In genomic region chr11:110453684-110454354, GRCh38 we compare ENCODE assay signal across 1 cellular context.
TF ChIP-seq lines count a peak whose summit lies in the region.

No MANE protein-coding gene starts in this region.

TF ChIP-seq in GM12878, 131 proteins besides CTCF, POLR2A, EP300 and RAD21 (continued from another document):
- TF ChIP-seq, protein P1, sequence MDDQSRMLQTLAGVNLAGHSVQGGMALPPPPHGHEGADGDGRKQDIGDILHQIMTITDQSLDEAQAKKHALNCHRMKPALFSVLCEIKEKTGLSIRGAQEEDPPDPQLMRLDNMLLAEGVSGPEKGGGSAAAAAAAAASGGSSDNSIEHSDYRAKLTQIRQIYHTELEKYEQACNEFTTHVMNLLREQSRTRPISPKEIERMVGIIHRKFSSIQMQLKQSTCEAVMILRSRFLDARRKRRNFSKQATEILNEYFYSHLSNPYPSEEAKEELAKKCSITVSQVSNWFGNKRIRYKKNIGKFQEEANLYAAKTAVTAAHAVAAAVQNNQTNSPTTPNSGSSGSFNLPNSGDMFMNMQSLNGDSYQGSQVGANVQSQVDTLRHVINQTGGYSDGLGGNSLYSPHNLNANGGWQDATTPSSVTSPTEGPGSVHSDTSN (IDR thresholded peaks at IDR 0.05; ENCODE audit: insufficient replicate concordance, low read depth, low read length), result no peak
- peak; percentile 35; the same call in 1 of the 2 replicates for TF ChIP-seq CREM (IDR thresholded peaks at IDR 0.05; ENCODE audit: low read depth)
- TF ChIP-seq RB1 (IDR thresholded peaks at IDR 0.05; ENCODE audit: borderline replicate concordance), result no peak
- 0 out of 2 replicates have a peak, but pooled peaks have one; percentile 36 for TF ChIP-seq ZNF217 (IDR thresholded peaks at IDR 0.05)
- no peak for TF ChIP-seq SKIL (IDR thresholded peaks at IDR 0.05; ENCODE audit: low read depth, poor library complexity, severe bottlenecking)
- no peak for TF ChIP-seq HDAC6 (IDR thresholded peaks at IDR 0.05; ENCODE audit: unreplicated experiment)
- TF ChIP-seq IRF4 (IDR thresholded peaks at IDR 0.05; ENCODE audit: low read depth, low read length), result peak; percentile 52; the same call in 1 of the 2 replicates
- no peak for TF ChIP-seq MEF2A (IDR thresholded peaks at IDR 0.05; ENCODE audit: insufficient read depth, low read depth, low read length)
- no peak for TF ChIP-seq NR2F1 (conservative IDR thresholded peaks at IDR 0.05)
- peak; percentile 86 for TF ChIP-seq JUNB (IDR thresholded peaks at IDR 0.05)
- no peak for TF ChIP-seq ZBTB11 (CRISPR knock-in tag; IDR thresholded peaks at IDR 0.05)
- peak; percentile 62 for TF ChIP-seq NFIC (IDR thresholded peaks at IDR 0.05; ENCODE audit: low read depth, low read length)
- no peak for TF ChIP-seq MXI1 (IDR thresholded peaks at IDR 0.05; ENCODE audit: low read depth, low read length)
- no peak for TF ChIP-seq DPF2 (IDR thresholded peaks at IDR 0.05)
- no peak for TF ChIP-seq ELK1 (IDR thresholded peaks at IDR 0.05; ENCODE audit: low read depth, low read length)
- no peak for TF ChIP-seq MEF2B (IDR thresholded peaks at IDR 0.05; ENCODE audit: partially characterized antibody, poor library complexity, severe bottlenecking)
- TF ChIP-seq TBL1XR1 (IDR thresholded peaks at IDR 0.05; ENCODE audit: low read depth, low read length), result no peak
- no peak for TF ChIP-seq CEBPB (IDR thresholded peaks at IDR 0.05; ENCODE audit: borderline replicate concordance in 1 of 2, low read depth in 2 of 2, low read length in 2 of 2)
- TF ChIP-seq, protein P2, sequence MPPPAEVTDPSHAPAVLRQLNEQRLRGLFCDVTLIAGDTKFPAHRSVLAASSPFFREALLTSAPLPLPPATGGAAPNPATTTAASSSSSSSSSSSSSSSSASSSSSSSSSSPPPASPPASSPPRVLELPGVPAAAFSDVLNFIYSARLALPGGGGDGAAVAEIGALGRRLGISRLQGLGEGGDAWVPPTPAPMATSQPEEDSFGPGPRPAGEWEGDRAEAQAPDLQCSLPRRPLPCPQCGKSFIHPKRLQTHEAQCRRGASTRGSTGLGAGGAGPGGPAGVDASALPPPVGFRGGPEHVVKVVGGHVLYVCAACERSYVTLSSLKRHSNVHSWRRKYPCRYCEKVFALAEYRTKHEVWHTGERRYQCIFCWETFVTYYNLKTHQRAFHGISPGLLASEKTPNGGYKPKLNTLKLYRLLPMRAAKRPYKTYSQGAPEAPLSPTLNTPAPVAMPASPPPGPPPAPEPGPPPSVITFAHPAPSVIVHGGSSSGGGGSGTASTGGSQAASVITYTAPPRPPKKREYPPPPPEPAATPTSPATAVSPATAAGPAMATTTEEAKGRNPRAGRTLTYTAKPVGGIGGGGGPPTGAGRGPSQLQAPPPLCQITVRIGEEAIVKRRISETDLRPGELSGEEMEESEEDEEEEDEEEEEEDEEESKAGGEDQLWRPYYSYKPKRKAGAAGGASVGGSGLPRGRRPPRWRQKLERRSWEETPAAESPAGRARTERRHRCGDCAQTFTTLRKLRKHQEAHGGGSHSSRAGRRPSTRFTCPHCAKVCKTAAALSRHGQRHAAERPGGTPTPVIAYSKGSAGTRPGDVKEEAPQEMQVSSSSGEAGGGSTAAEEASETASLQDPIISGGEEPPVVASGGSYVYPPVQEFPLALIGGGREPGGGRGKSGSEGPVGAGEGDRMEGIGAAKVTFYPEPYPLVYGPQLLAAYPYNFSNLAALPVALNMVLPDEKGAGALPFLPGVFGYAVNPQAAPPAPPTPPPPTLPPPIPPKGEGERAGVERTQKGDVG (CRISPR knock-in tag; IDR thresholded peaks at IDR 0.05), result no peak
- TF ChIP-seq SIX5 (IDR thresholded peaks at IDR 0.05; ENCODE audit: low read depth, low read length, severe bottlenecking), result no peak
- TF ChIP-seq RUNX3 (IDR thresholded peaks at IDR 0.05; ENCODE audit: low read length), result peak; percentile 69
- TF ChIP-seq TCF12 (IDR thresholded peaks at IDR 0.05; ENCODE audit: low read depth, low read length), result no peak
- peak; percentile 26; the same call in 1 of the 2 replicates for TF ChIP-seq JUND (IDR thresholded peaks at IDR 0.05; ENCODE audit: low read depth, low read length)
- TF ChIP-seq, protein P3, sequence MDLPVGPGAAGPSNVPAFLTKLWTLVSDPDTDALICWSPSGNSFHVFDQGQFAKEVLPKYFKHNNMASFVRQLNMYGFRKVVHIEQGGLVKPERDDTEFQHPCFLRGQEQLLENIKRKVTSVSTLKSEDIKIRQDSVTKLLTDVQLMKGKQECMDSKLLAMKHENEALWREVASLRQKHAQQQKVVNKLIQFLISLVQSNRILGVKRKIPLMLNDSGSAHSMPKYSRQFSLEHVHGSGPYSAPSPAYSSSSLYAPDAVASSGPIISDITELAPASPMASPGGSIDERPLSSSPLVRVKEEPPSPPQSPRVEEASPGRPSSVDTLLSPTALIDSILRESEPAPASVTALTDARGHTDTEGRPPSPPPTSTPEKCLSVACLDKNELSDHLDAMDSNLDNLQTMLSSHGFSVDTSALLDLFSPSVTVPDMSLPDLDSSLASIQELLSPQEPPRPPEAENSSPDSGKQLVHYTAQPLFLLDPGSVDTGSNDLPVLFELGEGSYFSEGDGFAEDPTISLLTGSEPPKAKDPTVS (IDR thresholded peaks at IDR 0.05; ENCODE audit: low read depth, low read length), result no peak
- no peak for TF ChIP-seq SPI1 (IDR thresholded peaks at IDR 0.05; ENCODE audit: borderline replicate concordance, insufficient read depth, low read depth, low read length)
- TF ChIP-seq, protein P4, sequence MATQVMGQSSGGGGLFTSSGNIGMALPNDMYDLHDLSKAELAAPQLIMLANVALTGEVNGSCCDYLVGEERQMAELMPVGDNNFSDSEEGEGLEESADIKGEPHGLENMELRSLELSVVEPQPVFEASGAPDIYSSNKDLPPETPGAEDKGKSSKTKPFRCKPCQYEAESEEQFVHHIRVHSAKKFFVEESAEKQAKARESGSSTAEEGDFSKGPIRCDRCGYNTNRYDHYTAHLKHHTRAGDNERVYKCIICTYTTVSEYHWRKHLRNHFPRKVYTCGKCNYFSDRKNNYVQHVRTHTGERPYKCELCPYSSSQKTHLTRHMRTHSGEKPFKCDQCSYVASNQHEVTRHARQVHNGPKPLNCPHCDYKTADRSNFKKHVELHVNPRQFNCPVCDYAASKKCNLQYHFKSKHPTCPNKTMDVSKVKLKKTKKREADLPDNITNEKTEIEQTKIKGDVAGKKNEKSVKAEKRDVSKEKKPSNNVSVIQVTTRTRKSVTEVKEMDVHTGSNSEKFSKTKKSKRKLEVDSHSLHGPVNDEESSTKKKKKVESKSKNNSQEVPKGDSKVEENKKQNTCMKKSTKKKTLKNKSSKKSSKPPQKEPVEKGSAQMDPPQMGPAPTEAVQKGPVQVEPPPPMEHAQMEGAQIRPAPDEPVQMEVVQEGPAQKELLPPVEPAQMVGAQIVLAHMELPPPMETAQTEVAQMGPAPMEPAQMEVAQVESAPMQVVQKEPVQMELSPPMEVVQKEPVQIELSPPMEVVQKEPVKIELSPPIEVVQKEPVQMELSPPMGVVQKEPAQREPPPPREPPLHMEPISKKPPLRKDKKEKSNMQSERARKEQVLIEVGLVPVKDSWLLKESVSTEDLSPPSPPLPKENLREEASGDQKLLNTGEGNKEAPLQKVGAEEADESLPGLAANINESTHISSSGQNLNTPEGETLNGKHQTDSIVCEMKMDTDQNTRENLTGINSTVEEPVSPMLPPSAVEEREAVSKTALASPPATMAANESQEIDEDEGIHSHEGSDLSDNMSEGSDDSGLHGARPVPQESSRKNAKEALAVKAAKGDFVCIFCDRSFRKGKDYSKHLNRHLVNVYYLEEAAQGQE (IDR thresholded peaks at IDR 0.05; ENCODE audit: low read depth, low read length), result no peak
- TF ChIP-seq ATF7 (IDR thresholded peaks at IDR 0.05; ENCODE audit: low read depth), result no peak
- TF ChIP-seq, protein P5, sequence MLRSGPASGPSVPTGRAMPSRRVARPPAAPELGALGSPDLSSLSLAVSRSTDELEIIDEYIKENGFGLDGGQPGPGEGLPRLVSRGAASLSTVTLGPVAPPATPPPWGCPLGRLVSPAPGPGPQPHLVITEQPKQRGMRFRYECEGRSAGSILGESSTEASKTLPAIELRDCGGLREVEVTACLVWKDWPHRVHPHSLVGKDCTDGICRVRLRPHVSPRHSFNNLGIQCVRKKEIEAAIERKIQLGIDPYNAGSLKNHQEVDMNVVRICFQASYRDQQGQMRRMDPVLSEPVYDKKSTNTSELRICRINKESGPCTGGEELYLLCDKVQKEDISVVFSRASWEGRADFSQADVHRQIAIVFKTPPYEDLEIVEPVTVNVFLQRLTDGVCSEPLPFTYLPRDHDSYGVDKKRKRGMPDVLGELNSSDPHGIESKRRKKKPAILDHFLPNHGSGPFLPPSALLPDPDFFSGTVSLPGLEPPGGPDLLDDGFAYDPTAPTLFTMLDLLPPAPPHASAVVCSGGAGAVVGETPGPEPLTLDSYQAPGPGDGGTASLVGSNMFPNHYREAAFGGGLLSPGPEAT (IDR thresholded peaks at IDR 0.05; ENCODE audit: low read depth), result no peak
- no peak for TF ChIP-seq EGR1 (IDR thresholded peaks at IDR 0.05; ENCODE audit: borderline replicate concordance in 1 of 2, low read depth in 2 of 2, low read length in 2 of 2)
- TF ChIP-seq FOXM1 (IDR thresholded peaks at IDR 0.05; ENCODE audit: low read depth, low read length), result no peak
- no peak for TF ChIP-seq CHD2 (IDR thresholded peaks at IDR 0.05; ENCODE audit: borderline replicate concordance, low read depth, low read length)
- no peak for TF ChIP-seq WRNIP1 (IDR thresholded peaks at IDR 0.05; ENCODE audit: borderline replicate concordance, low read depth, low read length)
- TF ChIP-seq FOS (IDR thresholded peaks at IDR 0.05; ENCODE audit: borderline replicate concordance, extremely low read depth, insufficient read length), result no peak
- no peak for TF ChIP-seq ZZZ3 (IDR thresholded peaks at IDR 0.05; ENCODE audit: control insufficient read depth, insufficient read length, low read depth)
- TF ChIP-seq SIN3A (IDR thresholded peaks at IDR 0.05; ENCODE audit: low read depth, low read length), result no peak
- TF ChIP-seq, protein P6, sequence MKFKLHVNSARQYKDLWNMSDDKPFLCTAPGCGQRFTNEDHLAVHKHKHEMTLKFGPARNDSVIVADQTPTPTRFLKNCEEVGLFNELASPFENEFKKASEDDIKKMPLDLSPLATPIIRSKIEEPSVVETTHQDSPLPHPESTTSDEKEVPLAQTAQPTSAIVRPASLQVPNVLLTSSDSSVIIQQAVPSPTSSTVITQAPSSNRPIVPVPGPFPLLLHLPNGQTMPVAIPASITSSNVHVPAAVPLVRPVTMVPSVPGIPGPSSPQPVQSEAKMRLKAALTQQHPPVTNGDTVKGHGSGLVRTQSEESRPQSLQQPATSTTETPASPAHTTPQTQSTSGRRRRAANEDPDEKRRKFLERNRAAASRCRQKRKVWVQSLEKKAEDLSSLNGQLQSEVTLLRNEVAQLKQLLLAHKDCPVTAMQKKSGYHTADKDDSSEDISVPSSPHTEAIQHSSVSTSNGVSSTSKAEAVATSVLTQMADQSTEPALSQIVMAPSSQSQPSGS (IDR thresholded peaks at IDR 0.05; ENCODE audit: low read length), result 0 out of 2 replicates have a peak, but pooled peaks have one; percentile 20
- TF ChIP-seq BCL11A (IDR thresholded peaks at IDR 0.05; ENCODE audit: low read depth, low read length), result peak; percentile 37; the same call in 1 of the 2 replicates
TF ChIP-seq in GM12878: peak in this region for 9.
